Comparison of ENCODE assay signal across 14 cellular contexts in genomic region chr10:85646312-85646711, GRCh38.
DNase-seq lines count a peak whose midpoint lies in the region; ATAC-seq and TF ChIP-seq lines count a peak whose summit lies in the region.
"Had no signal": no experiment of that assay in that cellular context is flagged by ENCODE, and none has a peak within 500 bp of the region (broad histone marks: within the 10 kb centered on the region; RNA-seq: fewer than 3 reads in every experiment).

No MANE protein-coding gene starts in this region.

- no TSS peak for BruUV-seq in HCT116 (replicated peaks; lab: Mats Ljungman, UMichigan)

- TF ChIP-seq POLR2A in HCT116 (IDR thresholded peaks at IDR 0.05; ENCODE audit: borderline replicate concordance, extremely low read depth, insufficient read depth, insufficient read length) = no peak

- no peak overlapping the region for H2AFZ ChIP-seq in HCT116 (ENCODE audit: low read depth, low read length, poor library complexity, severe bottlenecking)

- H3K27me3 ChIP-seq in HCT116 (ENCODE audit: insufficient read depth, low read length) (0 out of 2 replicates have a peak, but pooled peaks cover 3% of the 10 kb centered on the region), lower lobe of right lung (ENCODE audit: low read depth) (no peaks in the 10 kb centered on the region)

- H3K4me3 ChIP-seq in HCT116 (replicated peaks in 1 of 2; ENCODE audit: low read depth in 1 of 2, low read length in 2 of 2) (no peak overlapping the region), choroid plexus epithelial cell (ENCODE audit: low read depth, low read length) (no peak overlapping the region), retinal pigment epithelial cell (ENCODE audit: low read length) (no peak overlapping the region), lower lobe of right lung (no peak overlapping the region)

- H3K4me2 ChIP-seq in HCT116 (ENCODE audit: low read length) = 0 out of 2 replicates have a peak overlapping the region, but pooled peaks have one; percentile 9

- RAD21 ChIA-PET in HCT116 (lab: Charles Lee; ENCODE audit: low non-redundant PET in 1 of 2, low total read pairs in 2 of 2, uncharacterized antibody in 2 of 2, unreplicated experiment in 2 of 2) = no interaction called here

- no peak overlapping the region for H3K27ac ChIP-seq in HCT116 (ENCODE audit: low read depth, low read length)
- H3K27ac ChIP-seq in lower lobe of right lung = no peak overlapping the region
- H3K27ac ChIP-seq: VCaP had no signal

- H3K36me3 ChIP-seq in HCT116 (ENCODE audit: control insufficient read depth in 1 of 2, insufficient read depth in 2 of 2, low read length in 2 of 2) = no peaks in the 10 kb centered on the region
- no peaks in the 10 kb centered on the region for H3K36me3 ChIP-seq in lower lobe of right lung

- TF ChIP-seq CTCF in HCT116 (IDR thresholded peaks at IDR 0.05 in 2 of 3, conservative IDR thresholded peaks at IDR 0.05 in 1 of 3; ENCODE audit: borderline replicate concordance in 1 of 3, insufficient read depth in 1 of 3, low read depth in 2 of 3, low read length in 2 of 3) (no peak), choroid plexus epithelial cell (conservative IDR thresholded peaks at IDR 0.05; ENCODE audit: low read depth, low read length) (no peak), retinal pigment epithelial cell (conservative IDR thresholded peaks at IDR 0.05; ENCODE audit: low read depth, low read length) (no peak), lower lobe of right lung (IDR thresholded peaks at IDR 0.05) (no peak)

- ATAC-seq in HCT116 (no peak), lower lobe of right lung (no peak)
- ATAC-seq: activated T-cell treated with anti-CD3 and anti-CD28 coated beads, Interleukin-2, amount 50 U/mL, for 4 hours had no signal

- no peak overlapping the region for H3K9ac ChIP-seq in HCT116 (ENCODE audit: low read length)

- H3K9me3 ChIP-seq in HCT116 (ENCODE audit: control insufficient read depth in 1 of 2, insufficient read depth in 1 of 2, low read depth in 1 of 2, low read length in 2 of 2) = no peaks in the 10 kb centered on the region
- no peaks in the 10 kb centered on the region for H3K9me3 ChIP-seq in lower lobe of right lung

- TF ChIP-seq RAD21 in HCT116 (IDR thresholded peaks at IDR 0.05; ENCODE audit: low read depth) = no peak

- CTCF ChIA-PET in HCT116 (lab: Charles Lee) = no interaction called here

- intact Hi-C loops in HCT116 (cut with micrococcal nuclease) (no loop called here), lower lobe of right lung (cut with DNase I) (no loop called here)

- peaks cover 36 to 45% of the 10 kb centered on the region in 2 experiments for H3K4me1 ChIP-seq in HCT116 (ENCODE audit: control insufficient read depth in 1 of 2, insufficient read depth in 2 of 2, low read length in 2 of 2)
- peaks cover 12% of the 10 kb centered on the region for H3K4me1 ChIP-seq in lower lobe of right lung

- DNase-seq in HCT116 (ENCODE audit: low read depth, low spot score) (no peak), NCI-H345 (lab: John Stamatoyannopoulos, UW) (peak; percentile 71), choroid plexus epithelial cell (ENCODE audit: low read depth) (peak; percentile 49), retinal pigment epithelial cell (ENCODE audit: low read depth) (peak; percentile 45), KG1 (lab: John Stamatoyannopoulos, UW) (no peak), lower lobe of right lung (no peak), NCI-H1417 treated with DMSO at 0.1 percent for 48 hours (lab: John Stamatoyannopoulos, UW) (no peak)
- DNase-seq in effector CD4-positive, alpha-beta T cell = no peak
- DNase-seq: activated T-cell treated with anti-CD3 and anti-CD28 coated beads, Interleukin-2, amount 50 U/mL, for 4 hours; glutamatergic neuron; mesendoderm; RPMI8226; stimulated activated CD4-positive, alpha-beta T cell treated with anti-CD3 and anti-CD28 coated beads, Interleukin-4, amount 100 ng/mL, for 4 hours had no signal

- H3K9me2 ChIP-seq in HCT116 (ENCODE audit: insufficient read depth) = no peaks in the 10 kb centered on the region

- POLR2A ChIA-PET in HCT116 (lab: Charles Lee) = no interaction called here

- no peaks in the 10 kb centered on the region for H3K79me2 ChIP-seq in HCT116 (ENCODE audit: insufficient read depth, low read length)

- H4K20me1 ChIP-seq in HCT116 (ENCODE audit: insufficient read depth) = no peaks in the 10 kb centered on the region

TF ChIP-seq in HCT116, 20 proteins besides CTCF, POLR2A, EP300 and RAD21:
- TF ChIP-seq SP1 (IDR thresholded peaks at IDR 0.05; ENCODE audit: low read depth) (no peak), FOSL1 (IDR thresholded peaks at IDR 0.05; ENCODE audit: low read depth) (no peak), SRF (IDR thresholded peaks at IDR 0.05; ENCODE audit: low read depth) (no peak), ATF3 (IDR thresholded peaks at IDR 0.05) (no peak), SIN3A (IDR thresholded peaks at IDR 0.05; ENCODE audit: low read depth) (no peak), EGR1 (IDR thresholded peaks at IDR 0.05; ENCODE audit: low read depth) (no peak), POLR2AphosphoS5 (IDR thresholded peaks at IDR 0.05; ENCODE audit: low read depth, low read length) (no peak), CEBPB (IDR thresholded peaks at IDR 0.05; ENCODE audit: low read depth) (no peak), EZH2phosphoT487 (IDR thresholded peaks at IDR 0.05; ENCODE audit: borderline replicate concordance) (no peak), ZNF274 (IDR thresholded peaks at IDR 0.05; ENCODE audit: low read depth, low read length) (no peak), EZH2 (IDR thresholded peaks at IDR 0.05) (no peak)
TF ChIP-seq in HCT116: peak in this region for 0.

Comparison
In these comparisons a context has a peak if more than half of its experiments do, and no peak if none do; other contexts are left out.
1. DNase-seq: peak in NCI-H345 (single experiment), choroid plexus epithelial cell (single experiment) and retinal pigment epithelial cell (single experiment); none in HCT116 (single experiment), KG1 (single experiment), lower lobe of right lung (single experiment), NCI-H1417 treated with DMSO at 0.1 percent for 48 hours (single experiment) and effector CD4-positive, alpha-beta T cell (single experiment).